Comparison of ENCODE assay signal across 21 cellular contexts in the genomic region with DNA sequence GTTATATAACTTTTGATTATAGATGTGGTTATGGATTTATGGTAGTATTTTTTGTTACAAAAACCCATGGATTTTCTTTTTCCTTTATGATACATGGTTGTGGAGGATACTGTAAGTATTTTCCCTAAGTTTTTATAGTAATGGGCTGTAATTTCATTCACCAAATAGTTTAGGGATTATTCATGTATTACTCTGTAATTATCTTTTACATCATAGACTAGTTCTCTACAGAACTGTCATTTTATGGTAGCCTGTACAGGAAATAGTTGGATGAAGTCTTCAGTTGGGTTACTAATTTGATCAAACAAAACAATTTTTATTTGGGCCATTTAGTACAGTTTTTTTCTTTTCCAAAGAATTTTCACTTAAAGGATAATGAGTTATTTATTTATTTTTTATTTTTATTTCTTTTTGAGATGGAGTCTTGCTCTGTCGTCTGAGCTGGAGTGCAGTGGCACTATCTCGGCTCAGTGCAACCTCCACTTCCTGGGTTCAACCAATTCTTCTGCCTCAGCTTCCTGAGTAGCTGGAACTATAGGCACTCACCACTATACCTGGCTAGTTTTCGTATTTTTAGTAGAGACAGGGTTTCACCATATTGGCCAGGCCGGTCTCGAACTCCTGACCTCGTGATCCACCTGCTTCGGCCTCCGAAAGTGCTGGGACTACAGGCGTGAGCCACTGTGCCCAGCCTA. TPM values are rescaled to one million over a fixed set of nuclear protein-coding genes. Genes with fewer than 3 reads are reported as not detected.
DNase-seq lines count a peak whose midpoint lies in the region; ATAC-seq, FAIRE-seq and TF ChIP-seq lines count a peak whose summit lies in the region.
"Had no signal": no experiment of that assay in that cellular context is flagged by ENCODE, and none has a peak within 500 bp of the region (broad histone marks: within the 10 kb centered on the region; RNA-seq: fewer than 3 reads in every experiment).

No MANE protein-coding gene starts in this region.

- FAIRE-seq in G401.6 (lab: Jason Lieb, UNC): peak; percentile 82

- H3K27ac ChIP-seq in SK-N-SH (ENCODE audit: low read depth in 2 of 2, low read length in 1 of 2): peak overlapping the region in 1 of 2 experiments; percentile 40; a peak in 1 of 4 replicates
- H3K27ac ChIP-seq: PC-9, suprapubic skin had no signal

- H3K9me3 ChIP-seq in SK-N-SH: no peaks in the 10 kb centered on the region
- H3K9me3 ChIP-seq: suprapubic skin had no signal

- no peaks in the 10 kb centered on the region for H3K9me2 ChIP-seq in SK-N-SH

- H3K79me2 ChIP-seq in SK-N-SH (ENCODE audit: insufficient read depth): peaks cover 81% of the 10 kb centered on the region

- DNase-seq in AG08395 (ENCODE audit: low spot score) (peak; percentile 37), SK-N-SH (no peak), fibroblast of the aortic adventitia (ENCODE audit: low read depth) (peak; percentile 33), activated gamma-delta T cell (lab: John Stamatoyannopoulos, UW) (no peak), GM10248 (ENCODE audit: extremely low spot score) (no peak)
- DNase-seq: activated CD4-positive, CD25-positive, alpha-beta regulatory T cell treated with anti-CD3 and anti-CD28 coated beads, Interleukin-2, amount 50 U/mL, for 72 hours; cerebellar nuclear complex; foreskin melanocyte; KBM-7; mesenchymal stem cell; NCI-H146; NCI-H2171; NCI-H524; nucleus accumbens; PC-9; stimulated activated CD4-positive, alpha-beta T cell treated with anti-CD3 and anti-CD28 coated beads, Interleukin-1b, Interleukin-23, amount 100 ng/mL, for 48 hours; T-cell had no signal

- no peak overlapping the region for H2AFZ ChIP-seq in SK-N-SH (ENCODE audit: low read depth)
- H2AFZ ChIP-seq: PC-9 had no signal

- ATAC-seq in GM21786 (IDR thresholded peaks at IDR 0.05; ENCODE audit: unreplicated experiment): no peak
- ATAC-seq: left lobe of liver, T-cell had no signal

- H3K9ac ChIP-seq in SK-N-SH: no peak overlapping the region

- H3K36me3 ChIP-seq in SK-N-SH (replicated peaks in 1 of 2; ENCODE audit: control insufficient read depth in 1 of 2, insufficient read depth in 2 of 2, low read length in 1 of 2): no peaks in the 10 kb centered on the region
- H3K36me3 ChIP-seq: suprapubic skin had no signal

- CTCF ChIA-PET in SK-N-SH (lab: Yijun Ruan, JAX) (no interaction called here), GM10248 (lab: Yijun Ruan, JAX) (interaction anchor here (2.4 to 2.7 kb wide), 2 partner anchors 11 to 33 kb away, joined by 7 to 9 read pairs; no protein-coding TSS in a partner anchor)

- TF ChIP-seq EP300 in SK-N-SH (IDR thresholded peaks at IDR 0.05; ENCODE audit: borderline replicate concordance in 1 of 2, low read depth in 1 of 2, low read length in 1 of 2): no peak

- no peaks in the 10 kb centered on the region for H3K27me3 ChIP-seq in SK-N-SH (ENCODE audit: insufficient read depth)
- H3K27me3 ChIP-seq: suprapubic skin had no signal

- H3F3A ChIP-seq in SK-N-SH (replicated peaks; ENCODE audit: insufficient read depth): peaks cover 19% of the 10 kb centered on the region

- H3K4me3 ChIP-seq in SK-N-SH (ENCODE audit: low read depth in 2 of 2, low read length in 1 of 2): no peak overlapping the region
- H3K4me3 ChIP-seq in fibroblast of the aortic adventitia (ENCODE audit: low read depth, low read length): no peak overlapping the region
- H3K4me3 ChIP-seq: PC-9, suprapubic skin had no signal

- no peak for TF ChIP-seq RAD21 in SK-N-SH (IDR thresholded peaks at IDR 0.05; ENCODE audit: low read length)

- H4K20me1 ChIP-seq in SK-N-SH (ENCODE audit: insufficient read depth): no peaks in the 10 kb centered on the region

- TF ChIP-seq CTCF in SK-N-SH (IDR thresholded peaks at IDR 0.05) (no peak), fibroblast of the aortic adventitia (IDR thresholded peaks at IDR 0.05; ENCODE audit: insufficient read depth, low read length) (no peak), GM10248 (IDR thresholded peaks at IDR 0.05; ENCODE audit: control extremely low read depth, extremely low read depth, low read depth, missing control alignments) (no peak)

- H3K4me2 ChIP-seq in SK-N-SH: no peak overlapping the region
- H3K4me2 ChIP-seq: PC-9 had no signal

- peaks cover 6 to 19% of the 10 kb centered on the region in 2 experiments; a peak in 2 of 4 replicates for H3K4me1 ChIP-seq in SK-N-SH (ENCODE audit: control insufficient read depth in 1 of 2, insufficient read depth in 2 of 2, low read depth in 1 of 2, low read length in 1 of 2)

- 97% methylated on average over 9 of the region's 9 CpGs for WGBS in SK-N-SH (ENCODE audit: low lambda C conversion rate)

- POLR2A ChIA-PET in SK-N-SH (lab: Yijun Ruan, JAX) (no interaction called here), GM10248 (lab: Yijun Ruan, JAX) (no interaction called here)

TF ChIP-seq in SK-N-SH, 30 proteins besides CTCF, POLR2A, EP300 and RAD21:
- TF ChIP-seq YY1 (IDR thresholded peaks at IDR 0.05; ENCODE audit: low read depth) (no peak), JUND (IDR thresholded peaks at IDR 0.05) (peak; percentile 45), NRF1 (IDR thresholded peaks at IDR 0.05; ENCODE audit: low read depth, low read length) (no peak), USF1 (IDR thresholded peaks at IDR 0.05; ENCODE audit: borderline replicate concordance, low read depth) (no peak), FOSL2 (IDR thresholded peaks at IDR 0.05; ENCODE audit: borderline replicate concordance, low read depth) (0 out of 2 replicates have a peak, but pooled peaks have one; percentile 5)

RNA-seq across cellular contexts. Expression of gene RBPJ, which starts 42.1 kb away (rescaled TPM):
- polyA plus RNA-seq in SK-N-SH (2012; rRNA removed): 13.8 and 16.4 TPM in 2 replicates
- polyA plus RNA-seq in SK-N-SH (2012; cell fraction: cytosol; rRNA removed): 14.2 and 16.3 TPM in 2 replicates
- 29.8 and 46.5 TPM in 2 replicates for polyA plus RNA-seq in SK-N-SH (2012; cell fraction: nucleus; rRNA removed)
- total RNA-seq in fibroblast of the aortic adventitia (ENCODE audit: low replicate concordance): 86.1 and 264 TPM in 2 replicates

Comparison
In these comparisons a context has a peak if more than half of its experiments do, and no peak if none do; other contexts are left out.
1. DNase-seq: peak in AG08395 (single experiment) and fibroblast of the aortic adventitia (single experiment); none in SK-N-SH (single experiment), activated gamma-delta T cell (single experiment) and GM10248 (single experiment).